In the genomic region with DNA sequence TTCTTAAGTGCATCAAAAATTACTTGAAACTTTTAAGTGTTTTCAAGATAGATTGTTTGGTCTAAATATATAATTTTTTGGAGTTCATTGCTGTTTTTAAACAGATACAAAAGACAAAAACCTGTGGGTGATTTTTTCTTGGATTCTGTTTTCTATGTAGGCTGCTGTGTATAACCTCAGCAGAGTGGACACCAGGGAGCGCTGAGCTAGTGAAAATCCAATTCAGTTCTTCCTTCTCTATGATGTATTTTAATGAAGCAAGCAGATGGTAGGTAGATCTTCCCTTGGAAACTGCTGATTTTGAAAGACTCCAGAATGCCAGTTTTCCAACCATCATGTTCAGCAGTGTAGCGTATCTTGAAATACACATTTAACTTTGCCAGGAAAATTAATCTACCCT, we compare ENCODE assay signal across 2 cellular contexts.
TF ChIP-seq lines count a peak whose summit lies in the region.

No MANE protein-coding gene starts in this region.

TF ChIP-seq in GM23338, 12 proteins besides CTCF, POLR2A, EP300 and RAD21 (continues in another document):
- TF ChIP-seq NANOG (IDR thresholded peaks at IDR 0.05; ENCODE audit: borderline replicate concordance) (no peak), JUNB (IDR thresholded peaks at IDR 0.05; ENCODE audit: unreplicated experiment) (no peak), CREB1 (CRISPR knock-in tag; IDR thresholded peaks at IDR 0.05; ENCODE audit: low read depth) (no peak), STAT1 (IDR thresholded peaks at IDR 0.05; ENCODE audit: unreplicated experiment) (no peak), EZH2phosphoT487 (IDR thresholded peaks at IDR 0.05; ENCODE audit: unreplicated experiment) (no peak), ZNF331 (CRISPR knock-in tag; IDR thresholded peaks at IDR 0.05; ENCODE audit: low read depth) (no peak), ZNF114 (CRISPR knock-in tag; IDR thresholded peaks at IDR 0.05) (no peak)
- TF ChIP-seq, protein P1, sequence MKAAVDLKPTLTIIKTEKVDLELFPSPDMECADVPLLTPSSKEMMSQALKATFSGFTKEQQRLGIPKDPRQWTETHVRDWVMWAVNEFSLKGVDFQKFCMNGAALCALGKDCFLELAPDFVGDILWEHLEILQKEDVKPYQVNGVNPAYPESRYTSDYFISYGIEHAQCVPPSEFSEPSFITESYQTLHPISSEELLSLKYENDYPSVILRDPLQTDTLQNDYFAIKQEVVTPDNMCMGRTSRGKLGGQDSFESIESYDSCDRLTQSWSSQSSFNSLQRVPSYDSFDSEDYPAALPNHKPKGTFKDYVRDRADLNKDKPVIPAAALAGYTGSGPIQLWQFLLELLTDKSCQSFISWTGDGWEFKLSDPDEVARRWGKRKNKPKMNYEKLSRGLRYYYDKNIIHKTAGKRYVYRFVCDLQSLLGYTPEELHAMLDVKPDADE (IDR thresholded peaks at IDR 0.05) = no peak
- TF ChIP-seq, protein P2, sequence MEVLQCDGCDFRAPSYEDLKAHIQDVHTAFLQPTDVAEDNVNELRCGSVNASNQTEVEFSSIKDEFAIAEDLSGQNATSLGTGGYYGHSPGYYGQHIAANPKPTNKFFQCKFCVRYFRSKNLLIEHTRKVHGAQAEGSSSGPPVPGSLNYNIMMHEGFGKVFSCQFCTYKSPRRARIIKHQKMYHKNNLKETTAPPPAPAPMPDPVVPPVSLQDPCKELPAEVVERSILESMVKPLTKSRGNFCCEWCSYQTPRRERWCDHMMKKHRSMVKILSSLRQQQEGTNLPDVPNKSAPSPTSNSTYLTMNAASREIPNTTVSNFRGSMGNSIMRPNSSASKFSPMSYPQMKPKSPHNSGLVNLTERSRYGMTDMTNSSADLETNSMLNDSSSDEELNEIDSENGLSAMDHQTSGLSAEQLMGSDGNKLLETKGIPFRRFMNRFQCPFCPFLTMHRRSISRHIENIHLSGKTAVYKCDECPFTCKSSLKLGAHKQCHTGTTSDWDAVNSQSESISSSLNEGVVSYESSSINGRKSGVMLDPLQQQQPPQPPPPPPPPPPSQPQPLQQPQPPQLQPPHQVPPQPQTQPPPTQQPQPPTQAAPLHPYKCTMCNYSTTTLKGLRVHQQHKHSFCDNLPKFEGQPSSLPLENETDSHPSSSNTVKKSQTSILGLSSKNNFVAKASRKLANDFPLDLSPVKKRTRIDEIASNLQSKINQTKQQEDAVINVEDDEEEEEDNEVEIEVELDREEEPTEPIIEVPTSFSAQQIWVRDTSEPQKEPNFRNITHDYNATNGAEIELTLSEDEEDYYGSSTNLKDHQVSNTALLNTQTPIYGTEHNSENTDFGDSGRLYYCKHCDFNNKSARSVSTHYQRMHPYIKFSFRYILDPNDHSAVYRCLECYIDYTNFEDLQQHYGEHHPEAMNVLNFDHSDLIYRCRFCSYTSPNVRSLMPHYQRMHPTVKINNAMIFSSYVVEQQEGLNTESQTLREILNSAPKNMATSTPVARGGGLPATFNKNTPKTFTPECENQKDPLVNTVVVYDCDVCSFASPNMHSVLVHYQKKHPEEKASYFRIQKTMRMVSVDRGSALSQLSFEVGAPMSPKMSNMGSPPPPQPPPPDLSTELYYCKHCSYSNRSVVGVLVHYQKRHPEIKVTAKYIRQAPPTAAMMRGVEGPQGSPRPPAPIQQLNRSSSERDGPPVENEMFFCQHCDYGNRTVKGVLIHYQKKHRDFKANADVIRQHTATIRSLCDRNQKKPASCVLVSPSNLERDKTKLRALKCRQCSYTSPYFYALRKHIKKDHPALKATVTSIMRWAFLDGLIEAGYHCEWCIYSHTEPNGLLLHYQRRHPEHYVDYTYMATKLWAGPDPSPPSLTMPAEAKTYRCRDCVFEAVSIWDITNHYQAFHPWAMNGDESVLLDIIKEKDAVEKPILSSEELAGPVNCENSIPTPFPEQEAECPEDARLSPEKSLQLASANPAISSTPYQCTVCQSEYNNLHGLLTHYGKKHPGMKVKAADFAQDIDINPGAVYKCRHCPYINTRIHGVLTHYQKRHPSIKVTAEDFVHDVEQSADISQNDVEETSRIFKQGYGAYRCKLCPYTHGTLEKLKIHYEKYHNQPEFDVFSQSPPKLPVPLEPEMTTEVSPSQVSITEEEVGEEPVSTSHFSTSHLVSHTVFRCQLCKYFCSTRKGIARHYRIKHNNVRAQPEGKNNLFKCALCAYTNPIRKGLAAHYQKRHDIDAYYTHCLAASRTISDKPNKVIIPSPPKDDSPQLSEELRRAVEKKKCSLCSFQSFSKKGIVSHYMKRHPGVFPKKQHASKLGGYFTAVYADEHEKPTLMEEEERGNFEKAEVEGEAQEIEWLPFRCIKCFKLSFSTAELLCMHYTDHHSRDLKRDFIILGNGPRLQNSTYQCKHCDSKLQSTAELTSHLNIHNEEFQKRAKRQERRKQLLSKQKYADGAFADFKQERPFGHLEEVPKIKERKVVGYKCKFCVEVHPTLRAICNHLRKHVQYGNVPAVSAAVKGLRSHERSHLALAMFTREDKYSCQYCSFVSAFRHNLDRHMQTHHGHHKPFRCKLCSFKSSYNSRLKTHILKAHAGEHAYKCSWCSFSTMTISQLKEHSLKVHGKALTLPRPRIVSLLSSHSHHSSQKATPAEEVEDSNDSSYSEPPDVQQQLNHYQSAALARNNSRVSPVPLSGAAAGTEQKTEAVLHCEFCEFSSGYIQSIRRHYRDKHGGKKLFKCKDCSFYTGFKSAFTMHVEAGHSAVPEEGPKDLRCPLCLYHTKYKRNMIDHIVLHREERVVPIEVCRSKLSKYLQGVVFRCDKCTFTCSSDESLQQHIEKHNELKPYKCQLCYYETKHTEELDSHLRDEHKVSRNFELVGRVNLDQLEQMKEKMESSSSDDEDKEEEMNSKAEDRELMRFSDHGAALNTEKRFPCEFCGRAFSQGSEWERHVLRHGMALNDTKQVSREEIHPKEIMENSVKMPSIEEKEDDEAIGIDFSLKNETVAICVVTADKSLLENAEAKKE (CRISPR knock-in tag; IDR thresholded peaks at IDR 0.05) = no peak
- TF ChIP-seq, protein P3, sequence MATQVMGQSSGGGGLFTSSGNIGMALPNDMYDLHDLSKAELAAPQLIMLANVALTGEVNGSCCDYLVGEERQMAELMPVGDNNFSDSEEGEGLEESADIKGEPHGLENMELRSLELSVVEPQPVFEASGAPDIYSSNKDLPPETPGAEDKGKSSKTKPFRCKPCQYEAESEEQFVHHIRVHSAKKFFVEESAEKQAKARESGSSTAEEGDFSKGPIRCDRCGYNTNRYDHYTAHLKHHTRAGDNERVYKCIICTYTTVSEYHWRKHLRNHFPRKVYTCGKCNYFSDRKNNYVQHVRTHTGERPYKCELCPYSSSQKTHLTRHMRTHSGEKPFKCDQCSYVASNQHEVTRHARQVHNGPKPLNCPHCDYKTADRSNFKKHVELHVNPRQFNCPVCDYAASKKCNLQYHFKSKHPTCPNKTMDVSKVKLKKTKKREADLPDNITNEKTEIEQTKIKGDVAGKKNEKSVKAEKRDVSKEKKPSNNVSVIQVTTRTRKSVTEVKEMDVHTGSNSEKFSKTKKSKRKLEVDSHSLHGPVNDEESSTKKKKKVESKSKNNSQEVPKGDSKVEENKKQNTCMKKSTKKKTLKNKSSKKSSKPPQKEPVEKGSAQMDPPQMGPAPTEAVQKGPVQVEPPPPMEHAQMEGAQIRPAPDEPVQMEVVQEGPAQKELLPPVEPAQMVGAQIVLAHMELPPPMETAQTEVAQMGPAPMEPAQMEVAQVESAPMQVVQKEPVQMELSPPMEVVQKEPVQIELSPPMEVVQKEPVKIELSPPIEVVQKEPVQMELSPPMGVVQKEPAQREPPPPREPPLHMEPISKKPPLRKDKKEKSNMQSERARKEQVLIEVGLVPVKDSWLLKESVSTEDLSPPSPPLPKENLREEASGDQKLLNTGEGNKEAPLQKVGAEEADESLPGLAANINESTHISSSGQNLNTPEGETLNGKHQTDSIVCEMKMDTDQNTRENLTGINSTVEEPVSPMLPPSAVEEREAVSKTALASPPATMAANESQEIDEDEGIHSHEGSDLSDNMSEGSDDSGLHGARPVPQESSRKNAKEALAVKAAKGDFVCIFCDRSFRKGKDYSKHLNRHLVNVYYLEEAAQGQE (IDR thresholded peaks at IDR 0.05; ENCODE audit: unreplicated experiment) = no peak

TF ChIP-seq in SK-N-SH, 30 proteins besides CTCF, POLR2A, EP300 and RAD21:
- no peak for TF ChIP-seq NRF1 (IDR thresholded peaks at IDR 0.05; ENCODE audit: low read depth, low read length)
- TF ChIP-seq, protein P3 (IDR thresholded peaks at IDR 0.05; ENCODE audit: low read depth, low read length) = no peak
- no peak for TF ChIP-seq SMC3 (IDR thresholded peaks at IDR 0.05; ENCODE audit: low read depth, low read length)
- TF ChIP-seq, protein P4, sequence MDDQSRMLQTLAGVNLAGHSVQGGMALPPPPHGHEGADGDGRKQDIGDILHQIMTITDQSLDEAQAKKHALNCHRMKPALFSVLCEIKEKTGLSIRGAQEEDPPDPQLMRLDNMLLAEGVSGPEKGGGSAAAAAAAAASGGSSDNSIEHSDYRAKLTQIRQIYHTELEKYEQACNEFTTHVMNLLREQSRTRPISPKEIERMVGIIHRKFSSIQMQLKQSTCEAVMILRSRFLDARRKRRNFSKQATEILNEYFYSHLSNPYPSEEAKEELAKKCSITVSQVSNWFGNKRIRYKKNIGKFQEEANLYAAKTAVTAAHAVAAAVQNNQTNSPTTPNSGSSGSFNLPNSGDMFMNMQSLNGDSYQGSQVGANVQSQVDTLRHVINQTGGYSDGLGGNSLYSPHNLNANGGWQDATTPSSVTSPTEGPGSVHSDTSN (IDR thresholded peaks at IDR 0.05) = no peak
- TF ChIP-seq NFIC (IDR thresholded peaks at IDR 0.05; ENCODE audit: borderline replicate concordance) = no peak
- no peak for TF ChIP-seq TAF1 (IDR thresholded peaks at IDR 0.05; ENCODE audit: borderline replicate concordance, low read depth, low read length)
- TF ChIP-seq TCF12 (IDR thresholded peaks at IDR 0.05) = no peak
- TF ChIP-seq FOXM1 (IDR thresholded peaks at IDR 0.05; ENCODE audit: low read depth) = no peak
- no peak for TF ChIP-seq RCOR1 (IDR thresholded peaks at IDR 0.05; ENCODE audit: low read length)
- no peak for TF ChIP-seq POLR2AphosphoS5 (IDR thresholded peaks at IDR 0.05; ENCODE audit: low read depth, low read length)
- no peak for TF ChIP-seq FOXJ3 (CRISPR knock-in tag; IDR thresholded peaks at IDR 0.05)
- TF ChIP-seq, protein P5, sequence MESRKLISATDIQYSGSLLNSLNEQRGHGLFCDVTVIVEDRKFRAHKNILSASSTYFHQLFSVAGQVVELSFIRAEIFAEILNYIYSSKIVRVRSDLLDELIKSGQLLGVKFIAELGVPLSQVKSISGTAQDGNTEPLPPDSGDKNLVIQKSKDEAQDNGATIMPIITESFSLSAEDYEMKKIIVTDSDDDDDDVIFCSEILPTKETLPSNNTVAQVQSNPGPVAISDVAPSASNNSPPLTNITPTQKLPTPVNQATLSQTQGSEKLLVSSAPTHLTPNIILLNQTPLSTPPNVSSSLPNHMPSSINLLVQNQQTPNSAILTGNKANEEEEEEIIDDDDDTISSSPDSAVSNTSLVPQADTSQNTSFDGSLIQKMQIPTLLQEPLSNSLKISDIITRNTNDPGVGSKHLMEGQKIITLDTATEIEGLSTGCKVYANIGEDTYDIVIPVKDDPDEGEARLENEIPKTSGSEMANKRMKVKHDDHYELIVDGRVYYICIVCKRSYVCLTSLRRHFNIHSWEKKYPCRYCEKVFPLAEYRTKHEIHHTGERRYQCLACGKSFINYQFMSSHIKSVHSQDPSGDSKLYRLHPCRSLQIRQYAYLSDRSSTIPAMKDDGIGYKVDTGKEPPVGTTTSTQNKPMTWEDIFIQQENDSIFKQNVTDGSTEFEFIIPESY (IDR thresholded peaks at IDR 0.05; ENCODE audit: borderline replicate concordance, low read depth) = no peak
- TF ChIP-seq TEAD4 (IDR thresholded peaks at IDR 0.05; ENCODE audit: borderline replicate concordance, insufficient read depth) = no peak
- no peak for TF ChIP-seq CHD2 (IDR thresholded peaks at IDR 0.05; ENCODE audit: low read length, partially characterized antibody)
